In genomic region chr7:92635538-92635937, GRCh38 we compare ENCODE assay signal across 10 cellular contexts. TPM values are rescaled to one million over a fixed set of nuclear protein-coding genes. Genes with fewer than 3 reads are reported as not detected.
DNase-seq lines count a peak whose midpoint lies in the region; ATAC-seq, FAIRE-seq and TF ChIP-seq lines count a peak whose summit lies in the region.
"Had no signal": no experiment of that assay in that cellular context is flagged by ENCODE, and none has a peak within 500 bp of the region (broad histone marks: within the 10 kb centered on the region; RNA-seq: fewer than 3 reads in every experiment).

No MANE protein-coding gene starts in this region.

- no peaks in the 10 kb centered on the region for H3K36me3 ChIP-seq in A673 (ENCODE audit: insufficient read depth, low read length, poor library complexity, severe bottlenecking)

- peaks cover 62% of the 10 kb centered on the region for H3K4me1 Mint-ChIP-seq in activated T-helper 17 cell treated with anti-CD3 and anti-CD28 coated beads, Interleukin-2, amount 50 U/mL, for 72 hours
- peaks cover 14% of the 10 kb centered on the region for H3K4me1 Mint-ChIP-seq in memory B cell

- peaks cover 83% of the 10 kb centered on the region for H3K36me3 Mint-ChIP-seq in activated T-helper 17 cell treated with anti-CD3 and anti-CD28 coated beads, Interleukin-2, amount 50 U/mL, for 72 hours (ENCODE audit: low read depth)
- H3K36me3 Mint-ChIP-seq in memory B cell: no peaks in the 10 kb centered on the region

- no peaks in the 10 kb centered on the region for H3K9me3 Mint-ChIP-seq in activated T-helper 17 cell treated with anti-CD3 and anti-CD28 coated beads, Interleukin-2, amount 50 U/mL, for 72 hours
- H3K9me3 Mint-ChIP-seq in memory B cell: no peaks in the 10 kb centered on the region
- H3K9me3 Mint-ChIP-seq: naive B cell had no signal

- peak overlapping the region; percentile 69 for H3K4me3 Mint-ChIP-seq in activated T-helper 17 cell treated with anti-CD3 and anti-CD28 coated beads, Interleukin-2, amount 50 U/mL, for 72 hours
- H3K4me3 Mint-ChIP-seq in memory B cell: no peak overlapping the region
- H3K4me3 Mint-ChIP-seq: naive B cell had no signal

- no peaks in the 10 kb centered on the region for H3K27me3 Mint-ChIP-seq in activated T-helper 17 cell treated with anti-CD3 and anti-CD28 coated beads, Interleukin-2, amount 50 U/mL, for 72 hours
- no peaks in the 10 kb centered on the region for H3K27me3 Mint-ChIP-seq in memory B cell
- H3K27me3 Mint-ChIP-seq: naive B cell had no signal

- intact Hi-C loops in A673 (cut with micrococcal nuclease; ENCODE audit: unreplicated experiment) (no loop called here), head of caudate nucleus (cut with DNase I) (no loop called here)

- FAIRE-seq in H54 (lab: Jason Lieb, UNC): no peak

- no peaks in the 10 kb centered on the region for H3K9me3 ChIP-seq in A673 (ENCODE audit: low read depth, low read length, poor library complexity, severe bottlenecking)

- H3K4me3 ChIP-seq in A673 (ENCODE audit: low read depth, low read length, poor library complexity, severe bottlenecking) (no peak overlapping the region), HL-60 (replicated peaks; ENCODE audit: insufficient read depth, low read length) (no peak overlapping the region)

- no peak for ATAC-seq in activated T-helper 17 cell treated with anti-CD3 and anti-CD28 coated beads, Interleukin-2, amount 50 U/mL, for 72 hours (replicated peaks)
- no peak for ATAC-seq in memory B cell (ENCODE audit: low read depth)

- DNase-seq in A673 (ENCODE audit: low spot score) (no peak), HL-60 (ENCODE audit: low read depth in 1 of 2, low spot score in 1 of 2) (no peak), memory B cell (ENCODE audit: low spot score in 2 of 2) (no peak), head of caudate nucleus (no peak), H54 (ENCODE audit: insufficient read length, low spot score) (no peak), retina (no peak), dermis blood vessel endothelial cell (no peak)
- DNase-seq: naive B cell, NCI-H1092 had no signal

- H3K4me1 ChIP-seq in A673 (ENCODE audit: insufficient read depth, low read length, poor library complexity, severe bottlenecking): peaks cover 46% of the 10 kb centered on the region

- H3K27ac Mint-ChIP-seq in activated T-helper 17 cell treated with anti-CD3 and anti-CD28 coated beads, Interleukin-2, amount 50 U/mL, for 72 hours: peak overlapping the region; percentile 95
- peak overlapping the region; percentile 29 for H3K27ac Mint-ChIP-seq in memory B cell

- H3K27me3 ChIP-seq in A673 (replicated peaks; ENCODE audit: insufficient read depth, low read depth, low read length, poor library complexity): no peaks in the 10 kb centered on the region
- H3K27me3 ChIP-seq in HL-60 (ENCODE audit: insufficient read depth, poor library complexity, severe bottlenecking): no peaks in the 10 kb centered on the region

- POLR2A ChIA-PET in A673 (lab: Charles Lee; ENCODE audit: low non-redundant PET): interaction anchor here (0.5 to 0.6 kb wide), 2 partner anchors 40 to 217 kb away, joined by 3 to 4 read pairs; no protein-coding TSS in a partner anchor

- CTCF ChIA-PET in A673 (lab: Charles Lee): no interaction called here

- no peak for TF ChIP-seq CTCF in A673 (conservative IDR thresholded peaks at IDR 0.05; ENCODE audit: low read depth, low read length)
- TF ChIP-seq CTCF in HL-60 (IDR thresholded peaks at IDR 0.05; ENCODE audit: insufficient read depth, low read length): no peak

- no peak for TF ChIP-seq POLR2A in H54 (IDR thresholded peaks at IDR 0.05; ENCODE audit: low read depth, low read length)

- H3K27ac ChIP-seq in A673 (ENCODE audit: low read depth, low read length, poor library complexity, severe bottlenecking) (peak overlapping the region; percentile 57), HL-60 (replicated peaks) (peak overlapping the region; percentile 45)

- no TSS peak for BruUV-seq in A673 (replicated peaks; lab: Mats Ljungman, UMichigan)

RNA-seq across cellular contexts. Expression of gene FAM133B, which starts 45.3 kb away (rescaled TPM):
- 32.7 and 39.7 TPM in 2 replicates for total RNA-seq in A673 (2021)
- 10 to 100 TPM; 27.9 to 31.4 TPM for total RNA-seq in activated T-helper 17 cell treated with anti-CD3 and anti-CD28 coated beads, Interleukin-2, amount 50 U/mL, for 72 hours
- 14.4 and 15.7 TPM in 2 replicates for total RNA-seq in dermis blood vessel endothelial cell
